Comparison of ENCODE assay signal across 1 cellular context in genomic region chr17:6796887-6797490, GRCh38.
TF ChIP-seq lines count a peak whose summit lies in the region.

No MANE protein-coding gene starts in this region.

TF ChIP-seq in K562, 482 proteins besides CTCF, POLR2A, EP300 and RAD21:
- TF ChIP-seq PHF20 (IDR thresholded peaks at IDR 0.05; ENCODE audit: partially characterized antibody) (no peak), TBP (optimal IDR thresholded peaks at IDR 0.05; ENCODE audit: low read depth, low read length) (no peak), TFAM (CRISPR knock-in tag; conservative IDR thresholded peaks at IDR 0.05) (no peak), SMAD2 (IDR thresholded peaks at IDR 0.05; ENCODE audit: low read depth, low read length) (no peak), RBM25 (IDR thresholded peaks at IDR 0.05; ENCODE audit: low read depth, low read length, severe bottlenecking) (peak; percentile 77), MBD2 (IDR thresholded peaks at IDR 0.05; ENCODE audit: borderline replicate concordance, low read depth) (no peak), SP2 (IDR thresholded peaks at IDR 0.05; ENCODE audit: extremely low read depth, low read depth, low read length, poor library complexity, severe bottlenecking) (no peak), POLR3A (IDR thresholded peaks at IDR 0.05; ENCODE audit: borderline replicate concordance, extremely low read depth, insufficient read depth, insufficient read length) (no peak)
TF ChIP-seq in K562: peak in this region for 1.
